8 cellular contexts compared by ENCODE assay signal in genomic region chr6:29748391-29749352, GRCh38. TPM values are rescaled to one million over a fixed set of nuclear protein-coding genes. Genes with fewer than 3 reads are reported as not detected.
DNase-seq lines count a peak whose midpoint lies in the region; ATAC-seq, FAIRE-seq and TF ChIP-seq lines count a peak whose summit lies in the region.

No MANE protein-coding gene starts in this region.

- FAIRE-seq in GM19239 (lab: Jason Lieb, UNC), result peak; percentile 89

- peaks cover 18% of the 10 kb centered on the region for H3K4me1 ChIP-seq in PC-3 (ENCODE audit: insufficient read depth, low read length)

- no peaks in the 10 kb centered on the region for H3K36me3 ChIP-seq in PC-3 (ENCODE audit: low read depth, low read length)

- peak overlapping the region; percentile 98 for H3K4me3 Mint-ChIP-seq in activated T-helper 17 cell treated with anti-CD3 and anti-CD28 coated beads, Interleukin-2, amount 50 U/mL, for 72 hours
- H3K4me3 Mint-ChIP-seq in nephron, result peak overlapping the region; percentile 90 to 95 (median 92)

- no peaks in the 10 kb centered on the region for H3K9me3 ChIP-seq in PC-3 (ENCODE audit: low read length)

- TF ChIP-seq CTCF in C4-2B (conservative IDR thresholded peaks at IDR 0.05) (no peak), PC-3 (conservative IDR thresholded peaks at IDR 0.05; ENCODE audit: low read depth, low read length) (no peak), fibroblast of pulmonary artery (IDR thresholded peaks at IDR 0.05; ENCODE audit: low read length, missing control alignments) (no peak), nephron (IDR thresholded peaks at IDR 0.05; ENCODE audit: unreplicated experiment in 3 of 3) (no peak)

- no peaks in the 10 kb centered on the region for H3F3A ChIP-seq in PC-3 (ENCODE audit: low read length, unreplicated experiment)

- H3K27me3 Mint-ChIP-seq in activated T-helper 17 cell treated with anti-CD3 and anti-CD28 coated beads, Interleukin-2, amount 50 U/mL, for 72 hours, result no peaks in the 10 kb centered on the region
- peaks cover 82% of the 10 kb centered on the region for H3K27me3 Mint-ChIP-seq in nephron (ENCODE audit: low read depth)

- DNase-seq in GM19239 (ENCODE audit: insufficient read length, low spot score), result peak; percentile 89
- peak; percentile 91 for DNase-seq in PC-3
- DNase-seq in fibroblast of pulmonary artery (ENCODE audit: low read depth), result peak; percentile 78
- peak; percentile 80 for DNase-seq in stimulated activated naive CD4-positive, alpha-beta T cell treated with Interleukin-2 at 50 U/mL for 16 hours (lab: John Stamatoyannopoulos, UW)

- H3K79me2 ChIP-seq in PC-3 (ENCODE audit: low read length), result peaks cover 17% of the 10 kb centered on the region

- peak overlapping the region; percentile 45 for H3K9ac ChIP-seq in PC-3 (ENCODE audit: low read length)

- peak overlapping the region; percentile 98 for H3K4me2 ChIP-seq in PC-3 (ENCODE audit: low read length)

- peak overlapping the region; percentile 85 for H3K4me3 ChIP-seq in PC-3 (ENCODE audit: low read length)
- H3K4me3 ChIP-seq in fibroblast of pulmonary artery (replicated peaks; ENCODE audit: low read depth, low read length), result peak overlapping the region; percentile 70

- POLR2A ChIA-PET in PC-3 (lab: Charles Lee; ENCODE audit: unreplicated experiment), result interaction anchor here (0.5 to 0.9 kb wide), 3 partner anchors 10 to 43 kb away, joined by 3 to 4 read pairs (median 3); no protein-coding TSS in a partner anchor

- H3K36me3 Mint-ChIP-seq in activated T-helper 17 cell treated with anti-CD3 and anti-CD28 coated beads, Interleukin-2, amount 50 U/mL, for 72 hours (ENCODE audit: low read depth), result no peaks in the 10 kb centered on the region
- no peaks in the 10 kb centered on the region for H3K36me3 Mint-ChIP-seq in nephron (ENCODE audit: low read depth)

- H3K9me3 Mint-ChIP-seq in activated T-helper 17 cell treated with anti-CD3 and anti-CD28 coated beads, Interleukin-2, amount 50 U/mL, for 72 hours, result no peaks in the 10 kb centered on the region
- H3K9me3 Mint-ChIP-seq in nephron, result peaks cover 4% of the 10 kb centered on the region

- H3K9me2 ChIP-seq in PC-3 (replicated peaks; ENCODE audit: low read length), result no peaks in the 10 kb centered on the region

- no TSS peak for BruUV-seq in PC-3 (replicated peaks; lab: Mats Ljungman, UMichigan)

- peaks cover 27% of the 10 kb centered on the region for H3K4me1 Mint-ChIP-seq in activated T-helper 17 cell treated with anti-CD3 and anti-CD28 coated beads, Interleukin-2, amount 50 U/mL, for 72 hours
- H3K4me1 Mint-ChIP-seq in nephron, result peaks cover 10% of the 10 kb centered on the region

- H3K27ac ChIP-seq in C4-2B (peak overlapping the region; percentile 61), PC-3 (ENCODE audit: low read length) (no peak overlapping the region)

- H3K27ac Mint-ChIP-seq in activated T-helper 17 cell treated with anti-CD3 and anti-CD28 coated beads, Interleukin-2, amount 50 U/mL, for 72 hours, result peak overlapping the region; percentile 96
- no peak overlapping the region for H3K27ac Mint-ChIP-seq in nephron

- ATAC-seq in HG03442 (IDR thresholded peaks at IDR 0.05; ENCODE audit: unreplicated experiment) (peak; percentile 68), PC-3 (peak; percentile 76)
- peak; percentile 86 for ATAC-seq in activated T-helper 17 cell treated with anti-CD3 and anti-CD28 coated beads, Interleukin-2, amount 50 U/mL, for 72 hours (replicated peaks)

- intact Hi-C loops in PC-3 (cut with micrococcal nuclease), result no loop called here

- H4K20me1 ChIP-seq in PC-3 (ENCODE audit: low read length), result no peaks in the 10 kb centered on the region

- H3K27me3 ChIP-seq in PC-3 (ENCODE audit: low read length), result no peaks in the 10 kb centered on the region

- CTCF ChIA-PET in PC-3 (lab: Charles Lee), result interaction anchor here (0.5 to 1.9 kb wide), 4 partner anchors 11 to 103 kb away, joined by 3 to 11 read pairs (median 4); no protein-coding TSS in a partner anchor

- peak overlapping the region; percentile 97 for H2AFZ ChIP-seq in PC-3 (ENCODE audit: low read length)

RNA-seq across cellular contexts. Expression of gene HLA-F, which starts 25.4 kb away (rescaled TPM):
- 9.8 and 16.1 TPM in 2 replicates for total RNA-seq in PC-3 (2014; rRNA removed)
- total RNA-seq in activated T-helper 17 cell treated with anti-CD3 and anti-CD28 coated beads, Interleukin-2, amount 50 U/mL, for 72 hours, result 100 to 1,000 TPM; 159 to 352 TPM
